8 cellular contexts compared by ENCODE assay signal in genomic region chr16:4350365-4350786, GRCh38. TPM values are rescaled to one million over a fixed set of nuclear protein-coding genes. Genes with fewer than 3 reads are reported as not detected.
DNase-seq lines count a peak whose midpoint lies in the region; ATAC-seq, FAIRE-seq and TF ChIP-seq lines count a peak whose summit lies in the region.

No MANE protein-coding gene starts in this region.

- peak overlapping the region; percentile 69 for H3K9ac ChIP-seq in mucosa of stomach (ENCODE audit: low read length)

- no peak for TF ChIP-seq CTCF in AG04449 (IDR thresholded peaks at IDR 0.05; ENCODE audit: insufficient read depth, low read length, missing control alignments)
- TF ChIP-seq CTCF in bronchial epithelial cell (IDR thresholded peaks at IDR 0.05; ENCODE audit: insufficient read depth, low read length, severe bottlenecking): no peak

- peaks cover 4% of the 10 kb centered on the region for H3K36me3 ChIP-seq in bronchial epithelial cell (ENCODE audit: control insufficient read depth, insufficient read depth, low read length)
- no peaks in the 10 kb centered on the region for H3K36me3 ChIP-seq in mucosa of stomach (ENCODE audit: control insufficient read depth, insufficient read depth, low read length)

- POLR2A ChIA-PET in AG04449 (lab: Yijun Ruan, JAX): interaction anchor here (0.6 to 3.7 kb wide), 2 partner anchors 20 to 23 kb away, joined by 3 to 26 read pairs; no protein-coding TSS in a partner anchor

- CTCF ChIA-PET in AG04449 (lab: Yijun Ruan, JAX): interaction anchor here (0.6 to 12.9 kb wide), 21 partner anchors 9 to 411 kb away, joined by 3 to 213 read pairs (median 4); no protein-coding TSS in a partner anchor

- H3K9me3 ChIP-seq in mucosa of stomach (ENCODE audit: control insufficient read depth, low read length): no peaks in the 10 kb centered on the region

- H3K4me1 ChIP-seq in mucosa of stomach (ENCODE audit: control insufficient read depth, insufficient read depth, low read length): peaks cover 28% of the 10 kb centered on the region

- H3K4me3 ChIP-seq in AG04449 (ENCODE audit: low read depth, low read length) (peak overlapping the region; percentile 86), bronchial epithelial cell (ENCODE audit: low read depth, low read length) (peak overlapping the region; percentile 65), mucosa of stomach (ENCODE audit: low read length) (peak overlapping the region; percentile 51)

- FAIRE-seq in bronchial epithelial cell (lab: Jason Lieb, UNC): no peak

- peak; percentile 6 for ATAC-seq in HG03175 (IDR thresholded peaks at IDR 0.05; ENCODE audit: unreplicated experiment)
- no peak for ATAC-seq in GM18517 (IDR thresholded peaks at IDR 0.05; ENCODE audit: unreplicated experiment)
- ATAC-seq in HG03159 (IDR thresholded peaks at IDR 0.05; ENCODE audit: unreplicated experiment): no peak

- H3K27me3 ChIP-seq in bronchial epithelial cell (ENCODE audit: control insufficient read depth, insufficient read depth, low read length) (no peaks in the 10 kb centered on the region), mucosa of stomach (ENCODE audit: control insufficient read depth, insufficient read depth, low read length) (no peaks in the 10 kb centered on the region)

- no peak for DNase-seq in AG04449 (ENCODE audit: low read depth, low spot score)
- DNase-seq in bronchial epithelial cell (ENCODE audit: low read depth): no peak
- DNase-seq in NCI-H146 treated with DMSO at 0.1 percent for 48 hours (lab: John Stamatoyannopoulos, UW; ENCODE audit: unreplicated experiment): no peak
- DNase-seq in NCI-H524 (lab: John Stamatoyannopoulos, UW): no peak

RNA-seq across cellular contexts. Expression of gene PAM16, which starts 0.7 kb away (rescaled TPM):
- 50.3 and 54.8 TPM in 2 replicates for total RNA-seq in bronchial epithelial cell

RNA-seq across cellular contexts. Expression of gene VASN, which starts 21.3 kb away (rescaled TPM):
- 6.6 and 10.0 TPM in 2 replicates for total RNA-seq in bronchial epithelial cell

RNA-seq across cellular contexts. Expression of gene GLIS2, which starts 34.5 kb away (rescaled TPM):
- total RNA-seq in bronchial epithelial cell: 0.53 and 0.77 TPM in 2 replicates
